ENCODE assay signal across 1 cellular context in genomic region chr17:76397687-76398522, GRCh38.
TF ChIP-seq lines count a peak whose summit lies in the region.

No MANE protein-coding gene starts in this region.

TF ChIP-seq in H1, 55 proteins besides CTCF, POLR2A, EP300 and RAD21:
- TF ChIP-seq USF2 (IDR thresholded peaks at IDR 0.05; ENCODE audit: low read length) (no peak), TCF12 (IDR thresholded peaks at IDR 0.05; ENCODE audit: low read depth, low read length) (no peak), GABPA (IDR thresholded peaks at IDR 0.05; ENCODE audit: borderline replicate concordance, insufficient read depth, low read length) (peak; percentile 59; the same call in 1 of the 2 replicates), TBP (IDR thresholded peaks at IDR 0.05; ENCODE audit: low read depth, low read length) (no peak)
TF ChIP-seq in H1: peak in this region for 1.
